In the genomic region with DNA sequence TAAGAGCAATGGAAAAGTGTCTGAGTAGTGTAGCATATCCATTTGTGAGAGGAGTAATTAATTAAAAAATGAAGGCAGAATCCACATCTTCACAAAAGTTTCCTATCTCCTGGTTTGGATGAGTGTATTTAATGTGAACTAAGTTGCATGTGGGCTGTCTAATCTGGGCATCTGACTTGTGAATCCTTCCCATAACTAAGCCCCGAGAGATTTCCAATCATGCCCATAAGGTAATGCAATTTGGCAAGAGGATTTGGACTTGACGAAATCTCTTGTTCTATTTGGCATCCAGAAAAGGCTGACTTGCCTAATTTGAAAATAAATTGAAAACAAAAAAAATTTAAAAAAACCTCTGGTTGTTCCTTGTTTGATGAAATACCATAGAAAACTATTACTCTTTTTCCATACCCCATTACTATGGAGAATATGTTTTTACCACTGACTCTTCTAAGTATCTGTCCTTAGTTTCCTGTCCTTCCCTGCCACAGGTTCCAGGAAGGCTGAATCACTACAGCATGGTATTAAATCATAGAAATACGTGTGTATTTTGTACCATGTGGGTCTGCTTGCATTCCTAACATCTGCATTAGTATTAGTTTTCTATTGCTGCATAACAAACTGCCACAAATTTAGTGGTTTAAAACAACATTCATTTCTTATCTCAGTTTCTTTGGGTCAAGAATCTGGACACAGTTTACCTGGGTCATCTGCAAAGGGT, we compare ENCODE assay signal across 13 cellular contexts. TPM values are rescaled to one million over a fixed set of nuclear protein-coding genes. Genes with fewer than 3 reads are reported as not detected.
DNase-seq lines count a peak whose midpoint lies in the region; FAIRE-seq and TF ChIP-seq lines count a peak whose summit lies in the region.
"Had no signal": no experiment of that assay in that cellular context is flagged by ENCODE, and none has a peak within 500 bp of the region (broad histone marks: within the 10 kb centered on the region; RNA-seq: fewer than 3 reads in every experiment).

No MANE protein-coding gene starts in this region.

- FAIRE-seq in endothelial cell of umbilical vein (lab: Jason Lieb, UNC) (peak; percentile 61), GM12892 (lab: Jason Lieb, UNC) (no peak)
- FAIRE-seq: colon had no signal

- H3K27me3 Mint-ChIP-seq in CD14-positive monocyte (ENCODE audit: low read depth in 3 of 3) = peaks cover 0 to under 1% (median 0%) of the 10 kb centered on the region in 3 donors

- no TSS peak for BruUV-seq in endothelial cell of umbilical vein (replicated peaks; lab: Mats Ljungman, UMichigan)

- H3K36me3 Mint-ChIP-seq in CD14-positive monocyte = peaks cover 17 to 19% of the 10 kb centered on the region in 2 donors

- no peak for TF ChIP-seq CTCF in CD14-positive monocyte (IDR thresholded peaks at IDR 0.05)
- TF ChIP-seq CTCF in endothelial cell of umbilical vein (IDR thresholded peaks at IDR 0.05; ENCODE audit: extremely low read depth in 1 of 2, insufficient read depth in 1 of 2, low read depth in 1 of 2, low read length in 2 of 2) = no peak
- no peak for TF ChIP-seq CTCF in neutrophil (IDR thresholded peaks at IDR 0.05)

- H3K9me3 Mint-ChIP-seq in CD14-positive monocyte = no peaks in the 10 kb centered on the region

- H3K36me3 ChIP-seq in endothelial cell of umbilical vein (ENCODE audit: control insufficient read depth in 2 of 2, extremely low read depth in 1 of 2, insufficient read depth in 2 of 2, low read length in 2 of 2) (no peaks in the 10 kb centered on the region), neutrophil (no peaks in the 10 kb centered on the region)

- peak overlapping the region in 4 of 7 donors; percentile 21 to 76 (median 60) for H3K27ac Mint-ChIP-seq in CD14-positive monocyte

- H3K79me2 ChIP-seq in endothelial cell of umbilical vein (ENCODE audit: control insufficient read depth, insufficient read depth, low read length) = peaks cover 85% of the 10 kb centered on the region

- H3K4me1 Mint-ChIP-seq in CD14-positive monocyte = peaks cover 43% of the 10 kb centered on the region

- H3K4me3 Mint-ChIP-seq in CD14-positive monocyte = no peak overlapping the region

- TF ChIP-seq POLR2A in endothelial cell of umbilical vein (IDR thresholded peaks at IDR 0.05; ENCODE audit: low read depth, low read length) (no peak), GM12892 (IDR thresholded peaks at IDR 0.05; ENCODE audit: low read depth, low read length) (no peak)

- H4K20me1 ChIP-seq in endothelial cell of umbilical vein (replicated peaks; ENCODE audit: control insufficient read depth, extremely low read depth, insufficient read depth, low read length) = no peaks in the 10 kb centered on the region

- H3K4me2 ChIP-seq in endothelial cell of umbilical vein (ENCODE audit: insufficient read depth, low read length) = peak overlapping the region; percentile 20

- DNase-seq in CD14-positive monocyte (ENCODE audit: low spot score) = no peak
- peak; percentile 72 for DNase-seq in NCI-H82 (lab: John Stamatoyannopoulos, UW)
- DNase-seq in endothelial cell of umbilical vein (ENCODE audit: low read depth, low spot score) = peak; percentile 67
- DNase-seq in NCI-H187 treated with DMSO at 0.1 percent for 48 hours (lab: John Stamatoyannopoulos, UW) = no peak
- DNase-seq in GM12892 (ENCODE audit: insufficient read length) = no peak
- no peak for DNase-seq in NCI-H146 treated with DMSO at 0.1 percent for 48 hours (lab: John Stamatoyannopoulos, UW; ENCODE audit: unreplicated experiment)
- DNase-seq in NCI-H1694 (lab: John Stamatoyannopoulos, UW) = no peak
- DNase-seq: activated gamma-delta T cell treated with Interleukin-2 at 50 U/mL for 16 hours, glutamatergic neuron, left colon, NCI-H2029 had no signal

- H3K4me3 ChIP-seq in endothelial cell of umbilical vein (replicated peaks in 1 of 3; ENCODE audit: insufficient read depth in 1 of 3, low read depth in 1 of 3, low read length in 3 of 3) (no peak overlapping the region), neutrophil (ENCODE audit: low read depth in 1 of 2, low read length in 1 of 2) (no peak overlapping the region)

- H3K27ac ChIP-seq in endothelial cell of umbilical vein (ENCODE audit: insufficient read depth, low read depth, low read length) (peak overlapping the region; percentile 39), neutrophil (peak overlapping the region; percentile 20)

- no peak overlapping the region for H3K9ac ChIP-seq in endothelial cell of umbilical vein (replicated peaks; ENCODE audit: extremely low read depth, insufficient read depth, low read length)

- POLR2A ChIA-PET in endothelial cell of umbilical vein (lab: Charles Lee) = no interaction called here

- no peaks in the 10 kb centered on the region for H3K9me3 ChIP-seq in endothelial cell of umbilical vein (replicated peaks; ENCODE audit: control insufficient read depth, insufficient read depth, low read length)
- no peaks in the 10 kb centered on the region for H3K9me3 ChIP-seq in neutrophil

- no peaks in the 10 kb centered on the region for H3K9me1 ChIP-seq in endothelial cell of umbilical vein (replicated peaks; ENCODE audit: control insufficient read depth, extremely low read depth, insufficient read depth, low read length)

- intact Hi-C loops in CD14-positive monocyte (cut with micrococcal nuclease) = no loop called here
- intact Hi-C loops in endothelial cell of umbilical vein (cut with micrococcal nuclease) = loop anchor here (1.0 kb wide), 1 partner anchor 49 kb away; a partner anchor contains a TSS

- dilution Hi-C loops in endothelial cell of umbilical vein (cut with MboI; ENCODE audit: extremely low pct_ligation_motif_present, low sequenced_read_pairs) = no loop called here

- peaks cover 24% of the 10 kb centered on the region for H3K4me1 ChIP-seq in endothelial cell of umbilical vein (ENCODE audit: control insufficient read depth, extremely low read depth, insufficient read depth, low read length)
- H3K4me1 ChIP-seq in neutrophil (ENCODE audit: control insufficient read depth in 1 of 2, insufficient read depth in 1 of 2, low read depth in 1 of 2, low read length in 1 of 2) = peaks cover 0 to 7% of the 10 kb centered on the region in 2 experiments

- CTCF ChIA-PET in endothelial cell of umbilical vein (lab: Charles Lee) = no interaction called here

- no peaks in the 10 kb centered on the region for H3K27me3 ChIP-seq in endothelial cell of umbilical vein (ENCODE audit: control insufficient read depth in 2 of 2, insufficient read depth in 2 of 2, low read length in 2 of 2)
- H3K27me3 ChIP-seq in neutrophil = no peaks in the 10 kb centered on the region

- H2AFZ ChIP-seq in endothelial cell of umbilical vein (ENCODE audit: low read depth, low read length) = no peak overlapping the region

TF ChIP-seq in endothelial cell of umbilical vein, 7 proteins besides CTCF, POLR2A, EP300 and RAD21:
- TF ChIP-seq GATA2 (IDR thresholded peaks at IDR 0.05; ENCODE audit: insufficient read depth, insufficient read length, low read depth, low read length) = no peak
- TF ChIP-seq, protein P1, sequence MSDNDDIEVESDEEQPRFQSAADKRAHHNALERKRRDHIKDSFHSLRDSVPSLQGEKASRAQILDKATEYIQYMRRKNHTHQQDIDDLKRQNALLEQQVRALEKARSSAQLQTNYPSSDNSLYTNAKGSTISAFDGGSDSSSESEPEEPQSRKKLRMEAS (IDR thresholded peaks at IDR 0.05; ENCODE audit: insufficient read depth, insufficient read length) = peak; percentile 67
- peak; percentile 39 for TF ChIP-seq JUN (IDR thresholded peaks at IDR 0.05; ENCODE audit: borderline replicate concordance, insufficient read depth, insufficient read length, low read depth)
- TF ChIP-seq POLR2AphosphoS5 (IDR thresholded peaks at IDR 0.05; ENCODE audit: insufficient read depth, low read depth, low read length) = no peak
- TF ChIP-seq MYC (IDR thresholded peaks at IDR 0.05; ENCODE audit: low read depth, low read length) = no peak
- TF ChIP-seq FOS (IDR thresholded peaks at IDR 0.05; ENCODE audit: borderline replicate concordance, insufficient read depth, low read length) = peak; percentile 65

RNA-seq across cellular contexts. Expression of a gene that starts 48.4 kb away (rescaled TPM):
- 10 to 100 TPM in 1 of 2 donors, 1 to 10 TPM in 1; 6.8 to 11.7 TPM for polyA plus RNA-seq in CD14-positive monocyte
- 56.1 and 57.1 TPM in 2 replicates for total RNA-seq in endothelial cell of umbilical vein
- 13.4 and 15.9 TPM in 2 replicates for polyA plus RNA-seq in endothelial cell of umbilical vein
- polyA plus RNA-seq in endothelial cell of umbilical vein (2011; cell fraction: cytosol; rRNA removed) = 12.6 and 13.4 TPM in 2 replicates
- polyA plus RNA-seq in endothelial cell of umbilical vein (2011; cell fraction: nucleus; rRNA removed) = 76.2 and 88.8 TPM in 2 replicates
- 14.9 and 18.7 TPM in 2 replicates for polyA plus RNA-seq in endothelial cell of umbilical vein (2012)
- 44.6 and 47.9 TPM in 2 replicates for polyA minus RNA-seq in endothelial cell of umbilical vein
- polyA minus RNA-seq in endothelial cell of umbilical vein (2011; cell fraction: cytosol; rRNA and poly(A)+ RNA removed) = 5.8 TPM
- 104 and 139 TPM in 2 replicates for polyA minus RNA-seq in endothelial cell of umbilical vein (2011; cell fraction: nucleus; rRNA and poly(A)+ RNA removed)
- polyA plus RNA-seq in GM12892 (2012; ENCODE audit: missing spikeins) = 27.3 TPM

Comparison
In these comparisons a context has a peak if more than half of its experiments do, and no peak if none do; other contexts are left out.
1. DNase-seq: peak in NCI-H82 (single experiment) and endothelial cell of umbilical vein (single experiment); none in CD14-positive monocyte (single experiment), NCI-H187 treated with DMSO at 0.1 percent for 48 hours (single experiment), GM12892 (single experiment), NCI-H146 treated with DMSO at 0.1 percent for 48 hours (single experiment) and NCI-H1694 (single experiment).